ENCODE assay signal across 11 cellular contexts in genomic region chr2:8546319-8547283, GRCh38.
A peak's percentile ranks its signal among the peaks of the same experiment; 100 is the strongest.
DNase-seq lines count a peak whose midpoint lies in the region; ATAC-seq and TF ChIP-seq lines count a peak whose summit lies in the region.
"Had no signal": no experiment of that assay in that cellular context is flagged by ENCODE, and none has a peak within 500 bp of the region (broad histone marks: within the 10 kb centered on the region; RNA-seq: fewer than 3 reads in every experiment).

No MANE protein-coding gene starts in this region.

- POLR2A ChIA-PET in OCI-LY7 (lab: Charles Lee): interaction anchor here (0.6 to 9.8 kb wide), 17 partner anchors 9 to 951 kb away, joined by 3 to 168 read pairs (median 4); partner anchors contain the start of gene ID2

- no peaks in the 10 kb centered on the region for H3K9me3 Mint-ChIP-seq in stimulated activated naive CD8-positive, alpha-beta T cell treated with anti-CD3 and anti-CD28 coated beads, Interleukin-15, amount 100 ng/mL, for 72 hours
- H3K9me3 Mint-ChIP-seq: naive thymus-derived CD8-positive, alpha-beta T cell had no signal

- no peak overlapping the region for H2AFZ ChIP-seq in OCI-LY7 (ENCODE audit: low read length)

- H3K4me1 ChIP-seq in OCI-LY7 (ENCODE audit: insufficient read depth, low read length, poor library complexity, severe bottlenecking): peaks cover 100% of the 10 kb centered on the region

- peak overlapping the region; percentile 85 for H3K4me2 ChIP-seq in OCI-LY7 (ENCODE audit: low read length)

- H4K20me1 ChIP-seq in OCI-LY7 (ENCODE audit: insufficient read depth, low read length): no peaks in the 10 kb centered on the region

- peak; percentile 30 for DNase-seq in activated naive CD4-positive, alpha-beta T cell treated with Interleukin-2 at 50 U/mL for 16 hours
- no peak for DNase-seq in activated naive CD4-positive, alpha-beta T cell treated with anti-CD3 and anti-CD28 coated beads, Interleukin-2, amount 50 U/mL, for 16 hours
- DNase-seq in OCI-LY7 (ENCODE audit: low spot score): peak; percentile 70
- peak; percentile 71 for DNase-seq in coronary artery (ENCODE audit: low spot score)
- no peak for DNase-seq in stimulated activated naive CD8-positive, alpha-beta T cell treated with anti-CD3 and anti-CD28 coated beads, Interleukin-15, amount 100 ng/mL, for 72 hours
- DNase-seq: BE2C, thyroid gland had no signal

- H3K27ac ChIP-seq in OCI-LY7 (ENCODE audit: low read depth, low read length, poor library complexity, severe bottlenecking) (peak overlapping the region; percentile 98), coronary artery (no peak overlapping the region)
- H3K27ac ChIP-seq: thyroid gland had no signal

- TF ChIP-seq CTCF in OCI-LY7 (conservative IDR thresholded peaks at IDR 0.05; ENCODE audit: low read length): no peak
- TF ChIP-seq CTCF in coronary artery (IDR thresholded peaks at IDR 0.05): no peak

- peaks cover 22% of the 10 kb centered on the region; the same call in 1 of the 2 replicates for H3K79me2 ChIP-seq in OCI-LY7 (ENCODE audit: insufficient read depth, low read depth, low read length)

- peak overlapping the region; percentile 3 to 13 for H3K4me3 Mint-ChIP-seq in stimulated activated naive CD8-positive, alpha-beta T cell treated with anti-CD3 and anti-CD28 coated beads, Interleukin-15, amount 100 ng/mL, for 72 hours

- no peaks in the 10 kb centered on the region for H3K9me3 ChIP-seq in OCI-LY7 (ENCODE audit: low read length)
- H3K9me3 ChIP-seq: BE2C, thyroid gland had no signal

- H3K4me1 Mint-ChIP-seq in stimulated activated naive CD8-positive, alpha-beta T cell treated with anti-CD3 and anti-CD28 coated beads, Interleukin-15, amount 100 ng/mL, for 72 hours: peaks cover 74% of the 10 kb centered on the region

- no TSS peak for BruUV-seq in OCI-LY7 (replicated peaks; lab: Mats Ljungman, UMichigan)

- no peak for ATAC-seq in stimulated activated naive CD8-positive, alpha-beta T cell treated with anti-CD3 and anti-CD28 coated beads, Interleukin-15, amount 100 ng/mL, for 72 hours
- ATAC-seq in GM18868 (IDR thresholded peaks at IDR 0.05; ENCODE audit: unreplicated experiment) (no peak), GM21717 (IDR thresholded peaks at IDR 0.05; ENCODE audit: unreplicated experiment) (no peak), HG03135 (IDR thresholded peaks at IDR 0.05; ENCODE audit: unreplicated experiment) (no peak)
- ATAC-seq: naive thymus-derived CD8-positive, alpha-beta T cell had no signal

- peak overlapping the region; percentile 19 for H3K4me3 ChIP-seq in OCI-LY7 (ENCODE audit: low read depth, low read length, poor library complexity, severe bottlenecking)
- H3K4me3 ChIP-seq in coronary artery: no peak overlapping the region
- H3K4me3 ChIP-seq: thyroid gland had no signal

- H3K9me2 ChIP-seq in OCI-LY7 (ENCODE audit: insufficient read depth, low read length): no peaks in the 10 kb centered on the region

- intact Hi-C loops in OCI-LY7 (cut with micrococcal nuclease; ENCODE audit: unreplicated experiment): loop anchor here (5.0 kb wide), 1 partner anchor 1344 kb away; no protein-coding TSS in a partner anchor

- peak overlapping the region; percentile 78 to 82 for H3K27ac Mint-ChIP-seq in stimulated activated naive CD8-positive, alpha-beta T cell treated with anti-CD3 and anti-CD28 coated beads, Interleukin-15, amount 100 ng/mL, for 72 hours

- H3K27me3 Mint-ChIP-seq in stimulated activated naive CD8-positive, alpha-beta T cell treated with anti-CD3 and anti-CD28 coated beads, Interleukin-15, amount 100 ng/mL, for 72 hours: peaks cover 11% of the 10 kb centered on the region

- H3K36me3 ChIP-seq in OCI-LY7 (ENCODE audit: insufficient read depth, low read length): peaks cover 31% of the 10 kb centered on the region
- H3K36me3 ChIP-seq: BE2C, thyroid gland had no signal

- CTCF ChIA-PET in OCI-LY7 (lab: Charles Lee; ENCODE audit: unreplicated experiment): interaction anchor here (0.5 to 1.3 kb wide), 5 partner anchors 25 to 125 kb away, joined by 3 to 5 read pairs (median 4); no protein-coding TSS in a partner anchor

Comparison
In these comparisons a context has a peak if more than half of its experiments do, and no peak if none do; other contexts are left out.
1. DNase-seq: peak in activated naive CD4-positive, alpha-beta T cell treated with Interleukin-2 at 50 U/mL for 16 hours (single experiment), OCI-LY7 (single experiment) and coronary artery (single experiment); none in activated naive CD4-positive, alpha-beta T cell treated with anti-CD3 and anti-CD28 coated beads, Interleukin-2, amount 50 U/mL, for 16 hours (single experiment) and stimulated activated naive CD8-positive, alpha-beta T cell treated with anti-CD3 and anti-CD28 coated beads, Interleukin-15, amount 100 ng/mL, for 72 hours (0 of 2).